2 cellular contexts compared by ENCODE assay signal in genomic region chr12:49501895-49502294, GRCh38.
TF ChIP-seq lines count a peak whose summit lies in the region.

No MANE protein-coding gene starts in this region.

TF ChIP-seq in IMR-90, 13 proteins besides CTCF, POLR2A, EP300 and RAD21:
- no peak for TF ChIP-seq RFX5 (IDR thresholded peaks at IDR 0.05; ENCODE audit: low read depth, low read length)
- no peak for TF ChIP-seq MXI1 (IDR thresholded peaks at IDR 0.05; ENCODE audit: borderline replicate concordance, low read depth, low read length)
- TF ChIP-seq FOS (IDR thresholded peaks at IDR 0.05; ENCODE audit: low read depth, low read length): no peak
- TF ChIP-seq USF2 (IDR thresholded peaks at IDR 0.05; ENCODE audit: low read depth, low read length): no peak
- no peak for TF ChIP-seq RCOR1 (IDR thresholded peaks at IDR 0.05; ENCODE audit: insufficient replicate concordance, low read length)
- no peak for TF ChIP-seq MAFK (IDR thresholded peaks at IDR 0.05; ENCODE audit: low read depth, low read length)
- TF ChIP-seq MAZ (IDR thresholded peaks at IDR 0.05; ENCODE audit: borderline replicate concordance, low read depth, low read length): no peak
- no peak for TF ChIP-seq NFE2L2 (IDR thresholded peaks at IDR 0.05; ENCODE audit: low read depth, low read length)
- TF ChIP-seq BHLHE40 (IDR thresholded peaks at IDR 0.05; ENCODE audit: low read depth, low read length): no peak
- TF ChIP-seq CEBPB (IDR thresholded peaks at IDR 0.05; ENCODE audit: low read depth, low read length): no peak
- TF ChIP-seq CHD1 (IDR thresholded peaks at IDR 0.05; ENCODE audit: low read depth, low read length): no peak
- TF ChIP-seq ELK1 (IDR thresholded peaks at IDR 0.05; ENCODE audit: borderline replicate concordance, low read depth, low read length): no peak
- TF ChIP-seq SMC3 (IDR thresholded peaks at IDR 0.05; ENCODE audit: low read depth, low read length): no peak

TF ChIP-seq in GM12878, 131 proteins besides CTCF, POLR2A, EP300 and RAD21:
- TF ChIP-seq ZNF24 (IDR thresholded peaks at IDR 0.05): no peak
- no peak for TF ChIP-seq SRF (IDR thresholded peaks at IDR 0.05; ENCODE audit: low read depth in 2 of 2, low read length in 2 of 2)
- no peak for TF ChIP-seq ZSCAN29 (IDR thresholded peaks at IDR 0.05)
- no peak for TF ChIP-seq NRF1 (conservative IDR thresholded peaks at IDR 0.05; ENCODE audit: low read depth, low read length)
- TF ChIP-seq SUZ12 (IDR thresholded peaks at IDR 0.05; ENCODE audit: unreplicated experiment): no peak
TF ChIP-seq in GM12878: peak in this region for 0.
